In genomic region chr7:25259487-25260243, GRCh38 we compare ENCODE assay signal across 8 cellular contexts. TPM values are rescaled to one million over a fixed set of nuclear protein-coding genes. Genes with fewer than 3 reads are reported as not detected.
DNase-seq lines count a peak whose midpoint lies in the region; ATAC-seq and TF ChIP-seq lines count a peak whose summit lies in the region.

No MANE protein-coding gene starts in this region.

- H3K27me3 ChIP-seq in CD8-positive, alpha-beta T cell (ENCODE audit: insufficient read depth, low read length) = no peaks in the 10 kb centered on the region
- no peaks in the 10 kb centered on the region for H3K27me3 ChIP-seq in Loucy (ENCODE audit: insufficient read depth, low read length, poor library complexity, severe bottlenecking)
- H3K27me3 ChIP-seq in testis = no peaks in the 10 kb centered on the region

- peaks cover 25% of the 10 kb centered on the region for H3K4me1 Mint-ChIP-seq in CD8-positive, alpha-beta T cell (ENCODE audit: low read depth)
- peaks cover 27% of the 10 kb centered on the region for H3K4me1 Mint-ChIP-seq in activated T-helper 1 cell treated with anti-CD3 and anti-CD28 coated beads, Interleukin-12 subunit alpha, Interleukin-12 subunit beta, Interleukin-2, Interleukin-4 antibody, amounts not matched to agents 30 ng/mL and 10 ng/mL and 1 ng/mL, durations not matched to agents 14 hours and 24 hours and 36 hours (ENCODE audit: low read depth)

- H3K27ac Mint-ChIP-seq in CD8-positive, alpha-beta T cell = no peak overlapping the region
- no peak overlapping the region for H3K27ac Mint-ChIP-seq in activated T-helper 1 cell treated with anti-CD3 and anti-CD28 coated beads, Interleukin-12 subunit alpha, Interleukin-12 subunit beta, Interleukin-2, Interleukin-4 antibody, amounts not matched to agents 30 ng/mL and 10 ng/mL and 1 ng/mL, durations not matched to agents 14 hours and 24 hours and 36 hours

- H3K4me3 ChIP-seq in CD8-positive, alpha-beta T cell (ENCODE audit: low read depth, low read length) = no peak overlapping the region
- peak overlapping the region; percentile 10 for H3K4me3 ChIP-seq in Loucy (ENCODE audit: low read length, poor library complexity, severe bottlenecking)
- no peak overlapping the region for H3K4me3 ChIP-seq in fibroblast of the aortic adventitia (ENCODE audit: low read depth, low read length)
- no peak overlapping the region for H3K4me3 ChIP-seq in testis

- H2AFZ ChIP-seq in Loucy (ENCODE audit: low read length) = peak overlapping the region; percentile 72

- no peaks in the 10 kb centered on the region for H3K9me3 ChIP-seq in CD8-positive, alpha-beta T cell (ENCODE audit: low read length)
- H3K9me3 ChIP-seq in Loucy (ENCODE audit: insufficient read depth, low read depth, low read length) (no peaks in the 10 kb centered on the region), testis (no peaks in the 10 kb centered on the region)

- H3K9me2 ChIP-seq in Loucy (replicated peaks; ENCODE audit: low read depth, low read length) = no peaks in the 10 kb centered on the region

- H4K20me1 ChIP-seq in Loucy (ENCODE audit: insufficient read depth, low read length, poor library complexity, severe bottlenecking) = no peaks in the 10 kb centered on the region

- H3K27me3 Mint-ChIP-seq in CD8-positive, alpha-beta T cell (ENCODE audit: low read depth) = peaks cover 3% of the 10 kb centered on the region
- H3K27me3 Mint-ChIP-seq in activated T-helper 1 cell treated with anti-CD3 and anti-CD28 coated beads, Interleukin-12 subunit alpha, Interleukin-12 subunit beta, Interleukin-2, Interleukin-4 antibody, amounts not matched to agents 30 ng/mL and 10 ng/mL and 1 ng/mL, durations not matched to agents 14 hours and 24 hours and 36 hours (ENCODE audit: insufficient read depth) = peaks cover 4% of the 10 kb centered on the region

- peak overlapping the region; percentile 61 for H3K4me3 Mint-ChIP-seq in CD8-positive, alpha-beta T cell
- no peak overlapping the region for H3K4me3 Mint-ChIP-seq in activated T-helper 1 cell treated with anti-CD3 and anti-CD28 coated beads, Interleukin-12 subunit alpha, Interleukin-12 subunit beta, Interleukin-2, Interleukin-4 antibody, amounts not matched to agents 30 ng/mL and 10 ng/mL and 1 ng/mL, durations not matched to agents 14 hours and 24 hours and 36 hours

- POLR2A ChIA-PET in CD8-positive, alpha-beta T cell (lab: Charles Lee) = interaction anchor here (0.6 to 1.5 kb wide), 2 partner anchors 25 to 306 kb away, joined by 3 to 4 read pairs; no protein-coding TSS in a partner anchor

- no peaks in the 10 kb centered on the region for H3K36me3 Mint-ChIP-seq in CD8-positive, alpha-beta T cell
- no peaks in the 10 kb centered on the region for H3K36me3 Mint-ChIP-seq in activated T-helper 1 cell treated with anti-CD3 and anti-CD28 coated beads, Interleukin-12 subunit alpha, Interleukin-12 subunit beta, Interleukin-2, Interleukin-4 antibody, amounts not matched to agents 30 ng/mL and 10 ng/mL and 1 ng/mL, durations not matched to agents 14 hours and 24 hours and 36 hours (ENCODE audit: low read depth)

- peaks cover 20% of the 10 kb centered on the region for H3K4me1 ChIP-seq in CD8-positive, alpha-beta T cell (ENCODE audit: insufficient read depth, low read length)
- H3K4me1 ChIP-seq in Loucy (ENCODE audit: insufficient read depth, low read length, poor library complexity, severe bottlenecking) (peaks cover 27% of the 10 kb centered on the region), testis (no peaks in the 10 kb centered on the region)

- DNase-seq in CD8-positive, alpha-beta T cell = peak; percentile 24 to 76 (median 60)
- DNase-seq in RPMI7951 (ENCODE audit: low read depth) (peak; percentile 84), fibroblast of the aortic adventitia (ENCODE audit: low read depth) (peak; percentile 85), nucleus accumbens (lab: John Stamatoyannopoulos, UW) (peak in 51 of 56 donors; percentile 5 to 82 (median 45)), testis (peak; percentile 82)
- DNase-seq in activated T-helper 1 cell treated with anti-CD3 and anti-CD28 coated beads, Interleukin-12 subunit alpha, Interleukin-12 subunit beta, Interleukin-2, Interleukin-4 antibody, amounts not matched to agents 30 ng/mL and 10 ng/mL and 1 ng/mL, durations not matched to agents 14 hours and 24 hours and 36 hours (ENCODE audit: low spot score) = peak; percentile 40

- no peaks in the 10 kb centered on the region for H3F3A ChIP-seq in Loucy (ENCODE audit: low read depth)

- no peaks in the 10 kb centered on the region for H3K36me3 ChIP-seq in CD8-positive, alpha-beta T cell (ENCODE audit: insufficient read depth, low read length)
- no peaks in the 10 kb centered on the region for H3K36me3 ChIP-seq in Loucy (ENCODE audit: insufficient read depth, low read length)
- H3K36me3 ChIP-seq in testis (ENCODE audit: low read depth, missing control alignments) = no peaks in the 10 kb centered on the region

- CTCF ChIA-PET in CD8-positive, alpha-beta T cell (lab: Charles Lee) = interaction anchor here (0.6 to 7.6 kb wide), 34 partner anchors 9 to 592 kb away, joined by 3 to 216 read pairs (median 4); no protein-coding TSS in a partner anchor

- WGBS in testis, 2 donors = 21 to 25% methylated on average over 13 of the region's 13 CpGs

- no peak overlapping the region for H3K9ac ChIP-seq in Loucy (ENCODE audit: low read depth, low read length, poor library complexity, severe bottlenecking)

- TF ChIP-seq POLR2A in testis (IDR thresholded peaks at IDR 0.05) = no peak

- no peaks in the 10 kb centered on the region for H3K9me3 Mint-ChIP-seq in CD8-positive, alpha-beta T cell
- no peaks in the 10 kb centered on the region for H3K9me3 Mint-ChIP-seq in activated T-helper 1 cell treated with anti-CD3 and anti-CD28 coated beads, Interleukin-12 subunit alpha, Interleukin-12 subunit beta, Interleukin-2, Interleukin-4 antibody, amounts not matched to agents 30 ng/mL and 10 ng/mL and 1 ng/mL, durations not matched to agents 14 hours and 24 hours and 36 hours

- intact Hi-C loops in CD8-positive, alpha-beta T cell (cut with DNase I, micrococcal nuclease) = loop anchor here (1.0 to 10.0 kb wide), 4 partner anchors 130 to 1105 kb away; no protein-coding TSS in a partner anchor
- intact Hi-C loops in activated T-helper 1 cell treated with anti-CD3 and anti-CD28 coated beads, Interleukin-12 subunit alpha, Interleukin-12 subunit beta, Interleukin-2, Interleukin-4 antibody, amounts not matched to agents 30 ng/mL and 10 ng/mL and 1 ng/mL, durations not matched to agents 14 hours and 24 hours and 36 hours (cut with micrococcal nuclease) = loop anchor here (1.0 kb wide), 3 partner anchors 130 to 592 kb away; no protein-coding TSS in a partner anchor
- intact Hi-C loops in testis (cut with DNase I; ENCODE audit: low total_unique reads) = loop anchor here (5.0 to 10.0 kb wide), 2 partner anchors 128 to 295 kb away; no protein-coding TSS in a partner anchor

- H3K27ac ChIP-seq in CD8-positive, alpha-beta T cell (ENCODE audit: low read depth, low read length) = no peak overlapping the region
- no peak overlapping the region for H3K27ac ChIP-seq in testis

- peak overlapping the region; percentile 60 for H3K4me2 ChIP-seq in Loucy (ENCODE audit: low read depth, low read length, poor library complexity, severe bottlenecking)

- peak; percentile 83 for ATAC-seq in CD8-positive, alpha-beta T cell
- ATAC-seq in GM21423 (IDR thresholded peaks at IDR 0.05; ENCODE audit: unreplicated experiment) = peak; percentile 74

- peak; percentile 81 for TF ChIP-seq CTCF in CD8-positive, alpha-beta T cell (IDR thresholded peaks at IDR 0.05)
- TF ChIP-seq CTCF in Loucy (conservative IDR thresholded peaks at IDR 0.05; ENCODE audit: low read length) = peak; percentile 81
- peak; percentile 87 for TF ChIP-seq CTCF in fibroblast of the aortic adventitia (IDR thresholded peaks at IDR 0.05; ENCODE audit: insufficient read depth, low read length)
- TF ChIP-seq CTCF in testis (IDR thresholded peaks at IDR 0.05) = peak; percentile 61 to 78 (median 76)

- H3K79me2 ChIP-seq in Loucy (ENCODE audit: insufficient read depth, low read length) = no peaks in the 10 kb centered on the region

RNA-seq across cellular contexts. Expression of gene NPVF, which starts 31.4 kb away (rescaled TPM):
- total RNA-seq in CD8-positive, alpha-beta T cell = not detected
- total RNA-seq in RPMI7951 (2014; rRNA removed; shearing (Covaris generic)) = not detected in 2 replicates
- total RNA-seq in activated T-helper 1 cell treated with anti-CD3 and anti-CD28 coated beads, Interleukin-12 subunit alpha, Interleukin-12 subunit beta, Interleukin-2, Interleukin-4 antibody, amounts not matched to agents 30 ng/mL and 10 ng/mL and 1 ng/mL, durations not matched to agents 14 hours and 24 hours and 36 hours = not detected in 2 replicates
- total RNA-seq in fibroblast of the aortic adventitia (ENCODE audit: low replicate concordance) = not detected in 2 replicates
- not detected for total RNA-seq in testis
- not detected for polyA plus RNA-seq in testis (ENCODE audit: insufficient read depth, low read depth, low replicate concordance)
